Comparison of ENCODE assay signal across 1 cellular context in genomic region chr16:87963400-87963799, GRCh38.
TF ChIP-seq lines count a peak whose summit lies in the region.

No MANE protein-coding gene starts in this region.

TF ChIP-seq in GM23338, 12 proteins besides CTCF, POLR2A, EP300 and RAD21 (continued from another document):
- no peak for TF ChIP-seq ETS1 (IDR thresholded peaks at IDR 0.05)
- TF ChIP-seq CREB1 (CRISPR knock-in tag; IDR thresholded peaks at IDR 0.05; ENCODE audit: low read depth) = no peak
- no peak for TF ChIP-seq NANOG (IDR thresholded peaks at IDR 0.05; ENCODE audit: borderline replicate concordance)
- no peak for TF ChIP-seq JUNB (IDR thresholded peaks at IDR 0.05; ENCODE audit: unreplicated experiment)
TF ChIP-seq in GM23338: peak in this region for 0.
